8 cellular contexts compared by ENCODE assay signal in genomic region chr7:135170223-135170997, GRCh38. TPM values are rescaled to one million over a fixed set of nuclear protein-coding genes. Genes with fewer than 3 reads are reported as not detected.
DNase-seq lines count a peak whose midpoint lies in the region; ATAC-seq, FAIRE-seq and TF ChIP-seq lines count a peak whose summit lies in the region.

CYREN (minus strand) TSS chr7:135170707; CDS start chr7:135168922, 1,785 bp downstream.

- peak; percentile 67 for TF ChIP-seq CTCF in BJ (IDR thresholded peaks at IDR 0.05; ENCODE audit: insufficient read depth, low read depth, low read length)
- peak; percentile 55 for TF ChIP-seq CTCF in coronary artery (IDR thresholded peaks at IDR 0.05)

- peaks cover 21% of the 10 kb centered on the region for H3K36me3 ChIP-seq in BJ (ENCODE audit: control insufficient read depth, insufficient read depth, low read length)

- peak within 1 kb of the TSS; percentile 82 for H3K4me3 ChIP-seq in BJ (ENCODE audit: low read depth, low read length)
- H3K4me3 ChIP-seq in coronary artery, result peak within 1 kb of the TSS; percentile 86

- POLR2A ChIA-PET in BJ (lab: Charles Lee), result no interaction called here

- H3K27ac ChIP-seq in coronary artery, result peak within 1 kb of the TSS; percentile 85 to 95

- DNase-seq in BJ (ENCODE audit: low read depth), result no peak
- peak; percentile 59 for DNase-seq in GM19239 (ENCODE audit: insufficient read length, low spot score)
- peak; percentile 89 to 96 for DNase-seq in NCI-H524 (lab: John Stamatoyannopoulos, UW)
- DNase-seq in activated CD4-positive, alpha-beta T cell treated with anti-CD3 and anti-CD28 coated beads for 4 hours, result peak; percentile 90
- peak; percentile 97 for DNase-seq in coronary artery (ENCODE audit: low spot score)
- peak; percentile 97 for DNase-seq in left lobe of liver (ENCODE audit: low spot score)
- DNase-seq in stimulated activated CD4-positive, alpha-beta T cell treated with anti-CD3 and anti-CD28 coated beads, Interleukin-2, amount 100 ng/mL, for 4 hours (ENCODE audit: low read depth), result peak; percentile 82

- FAIRE-seq in GM19239 (lab: Jason Lieb, UNC), result no peak

- ATAC-seq in HG03457 (IDR thresholded peaks at IDR 0.05; ENCODE audit: unreplicated experiment) (peak; percentile 66), left lobe of liver (peak; percentile 84)

- CTCF ChIA-PET in BJ (lab: Yijun Ruan, JAX), result interaction anchor here (0.6 to 3.9 kb wide), 18 partner anchors 10 to 1025 kb away, joined by 3 to 17 read pairs (median 4); partner anchors contain the start of gene AGBL3

- H3K27me3 ChIP-seq in BJ (ENCODE audit: control insufficient read depth, insufficient read depth, low read length), result no peaks in the 10 kb centered on the region

RNA-seq across cellular contexts. Expression of gene CYREN, which starts in this region (rescaled TPM):
- 35.4 and 39.4 TPM in 2 replicates for polyA plus RNA-seq in BJ (2011; rRNA removed)
- 27.5 and 30.8 TPM in 2 replicates for polyA minus RNA-seq in BJ (2011; rRNA and poly(A)+ RNA removed)
- 15.0 TPM for total RNA-seq in left lobe of liver
